1 cellular context compared by ENCODE assay signal in genomic region chr7:75639071-75639892, GRCh38.
A peak's percentile ranks its signal among the peaks of the same experiment; 100 is the strongest.
TF ChIP-seq lines count a peak whose summit lies in the region.

No MANE protein-coding gene starts in this region.

TF ChIP-seq in HEK293, 187 proteins besides CTCF, POLR2A, EP300 and RAD21 (continued from another document and continues in another):
- TF ChIP-seq ZSCAN5A (tag by site-specific recombination; IDR thresholded peaks at IDR 0.05), result peak; percentile 70; the same call in 1 of the 2 replicates
- peak; percentile 57 for TF ChIP-seq KLF1 (tag by site-specific recombination; IDR thresholded peaks at IDR 0.05)
- TF ChIP-seq GLIS1 (tag by site-specific recombination; IDR thresholded peaks at IDR 0.05), result peak; percentile 70
- no peak for TF ChIP-seq ZNF155 (tag by site-specific recombination; IDR thresholded peaks at IDR 0.05)
- TF ChIP-seq ZNF645 (tag by site-specific recombination; IDR thresholded peaks at IDR 0.05), result no peak
- TF ChIP-seq PRDM4 (tag by site-specific recombination; IDR thresholded peaks at IDR 0.05), result peak; percentile 48; the same call in 1 of the 2 replicates
- 0 out of 2 replicates have a peak, but pooled peaks have one; percentile 72 for TF ChIP-seq ZNF473 (tag by site-specific recombination; IDR thresholded peaks at IDR 0.05)
- peak; percentile 30; the same call in 1 of the 2 replicates for TF ChIP-seq SP2 (tag by site-specific recombination; IDR thresholded peaks at IDR 0.05)
- peak; percentile 29; the same call in 1 of the 2 replicates for TF ChIP-seq PRDM1 (tag by site-specific recombination; IDR thresholded peaks at IDR 0.05)
- peak; percentile 95 for TF ChIP-seq ZBTB26 (tag by site-specific recombination; optimal IDR thresholded peaks at IDR 0.05)
- peak; percentile 85 for TF ChIP-seq ZNF76 (tag by site-specific recombination; IDR thresholded peaks at IDR 0.05; ENCODE audit: borderline replicate concordance, low read depth)
- no peak for TF ChIP-seq HOXD13 (CRISPR knock-in tag; IDR thresholded peaks at IDR 0.05; ENCODE audit: borderline replicate concordance)
- 0 out of 2 replicates have a peak, but pooled peaks have one; percentile 20 for TF ChIP-seq ZFP37 (tag by site-specific recombination; IDR thresholded peaks at IDR 0.05)
- TF ChIP-seq GLI4 (tag by site-specific recombination; IDR thresholded peaks at IDR 0.05), result peak; percentile 84; the same call in 1 of the 2 replicates
- no peak for TF ChIP-seq OVOL3 (tag by site-specific recombination; IDR thresholded peaks at IDR 0.05)
- peak; percentile 54 for TF ChIP-seq ZNF629 (tag by site-specific recombination; IDR thresholded peaks at IDR 0.05)
- TF ChIP-seq KLF17 (tag by site-specific recombination; IDR thresholded peaks at IDR 0.05), result peak; percentile 69
- peak; percentile 67; the same call in 1 of the 2 replicates for TF ChIP-seq ZNF701 (tag by site-specific recombination; IDR thresholded peaks at IDR 0.05)
- TF ChIP-seq ZNF394 (tag by site-specific recombination; IDR thresholded peaks at IDR 0.05; ENCODE audit: borderline replicate concordance), result no peak; the same call in 1 of the 2 replicates
- 0 out of 2 replicates have a peak, but pooled peaks have one; percentile 54 for TF ChIP-seq GFI1B (tag by site-specific recombination; IDR thresholded peaks at IDR 0.05)
- no peak for TF ChIP-seq SALL2 (tag by site-specific recombination; IDR thresholded peaks at IDR 0.05; ENCODE audit: borderline replicate concordance)
- peak; percentile 82 for TF ChIP-seq EGR2 (tag by site-specific recombination; IDR thresholded peaks at IDR 0.05; ENCODE audit: low read depth)
- TF ChIP-seq ZNF366 (tag by site-specific recombination; conservative IDR thresholded peaks at IDR 0.05), result no peak; the same call in 1 of the 2 replicates
- TF ChIP-seq ZNF398 (tag by site-specific recombination; IDR thresholded peaks at IDR 0.05), result peak; percentile 94
- peak; percentile 94 for TF ChIP-seq ZBTB7A (tag by site-specific recombination; IDR thresholded peaks at IDR 0.05; ENCODE audit: low read depth)
- no peak for TF ChIP-seq ZNF175 (tag by site-specific recombination; IDR thresholded peaks at IDR 0.05)
- TF ChIP-seq RBAK (tag by site-specific recombination; IDR thresholded peaks at IDR 0.05), result no peak
- TF ChIP-seq ZNF449 (tag by site-specific recombination; IDR thresholded peaks at IDR 0.05), result no peak
- no peak for TF ChIP-seq ZNF423 (tag by site-specific recombination; IDR thresholded peaks at IDR 0.05)
- peak; percentile 95 for TF ChIP-seq ZBTB17 (tag by site-specific recombination; IDR thresholded peaks at IDR 0.05)
- TF ChIP-seq ZNF157 (tag by site-specific recombination; IDR thresholded peaks at IDR 0.05), result no peak
- peak; percentile 64; the same call in 1 of the 2 replicates for TF ChIP-seq ZNF324 (tag by site-specific recombination; IDR thresholded peaks at IDR 0.05)
- TF ChIP-seq ZNF837 (tag by site-specific recombination; IDR thresholded peaks at IDR 0.05), result no peak
- TF ChIP-seq ZNF843 (tag by site-specific recombination; IDR thresholded peaks at IDR 0.05), result peak; percentile 56; the same call in 1 of the 2 replicates
- TF ChIP-seq ZNF24 (tag by site-specific recombination; IDR thresholded peaks at IDR 0.05), result 0 out of 2 replicates have a peak, but pooled peaks have one; percentile 37
- TF ChIP-seq ZIC2 (tag by site-specific recombination; IDR thresholded peaks at IDR 0.05), result peak; percentile 84
- no peak for TF ChIP-seq ZNF433 (tag by site-specific recombination; IDR thresholded peaks at IDR 0.05; ENCODE audit: low read depth)
- TF ChIP-seq ZSCAN18 (tag by site-specific recombination; IDR thresholded peaks at IDR 0.05), result 0 out of 2 replicates have a peak, but pooled peaks have one; percentile 57
- peak; percentile 97 for TF ChIP-seq SCRT2 (tag by site-specific recombination; IDR thresholded peaks at IDR 0.05)
- no peak for TF ChIP-seq ZNF596 (tag by site-specific recombination; IDR thresholded peaks at IDR 0.05)
- peak; percentile 91; the same call in 1 of the 2 replicates for TF ChIP-seq ZNF391 (tag by site-specific recombination; IDR thresholded peaks at IDR 0.05; ENCODE audit: borderline replicate concordance, low read depth)
- peak; percentile 88 for TF ChIP-seq ZNF18 (tag by site-specific recombination; IDR thresholded peaks at IDR 0.05)
- 0 out of 2 replicates have a peak, but pooled peaks have one; percentile 43 for TF ChIP-seq ZSCAN23 (tag by site-specific recombination; IDR thresholded peaks at IDR 0.05)
- no peak for TF ChIP-seq ZNF223 (tag by site-specific recombination; IDR thresholded peaks at IDR 0.05)
- 0 out of 2 replicates have a peak, but pooled peaks have one; percentile 41 for TF ChIP-seq REST (tag by site-specific recombination; IDR thresholded peaks at IDR 0.05)
- no peak for TF ChIP-seq ZNF248 (tag by site-specific recombination; IDR thresholded peaks at IDR 0.05)
- TF ChIP-seq GLIS2 (tag by site-specific recombination; IDR thresholded peaks at IDR 0.05), result peak; percentile 90
- TF ChIP-seq ZNF404 (tag by site-specific recombination; IDR thresholded peaks at IDR 0.05), result no peak
